In the genomic region with DNA sequence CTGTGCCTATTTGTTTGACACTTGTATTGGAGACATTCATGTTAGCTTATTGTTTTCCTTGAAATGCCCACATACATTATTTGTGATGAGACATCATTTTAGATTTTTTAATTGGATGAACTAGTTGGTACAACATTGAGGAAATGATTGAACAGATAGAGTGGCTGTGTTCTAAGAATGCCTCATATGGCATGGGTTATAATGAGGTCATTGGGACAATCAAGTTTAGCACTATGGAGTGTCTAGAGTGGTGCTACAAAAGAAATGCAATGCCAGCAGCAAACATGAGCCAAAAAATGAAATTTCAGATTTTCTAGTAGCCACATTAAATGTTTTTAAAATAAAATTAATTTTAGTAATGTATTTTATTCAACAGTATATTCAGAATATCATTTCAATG, we compare ENCODE assay signal across 2 cellular contexts.
TF ChIP-seq lines count a peak whose summit lies in the region.

No MANE protein-coding gene starts in this region.

TF ChIP-seq in HEK293, 187 proteins besides CTCF, POLR2A, EP300 and RAD21 (continued from another document):
- peak; percentile 68; the same call in 1 of the 2 replicates for TF ChIP-seq ATF2 (tag by site-specific recombination; IDR thresholded peaks at IDR 0.05; ENCODE audit: low read depth)

TF ChIP-seq in GM12878, 131 proteins besides CTCF, POLR2A, EP300 and RAD21 (continued from another document):
- TF ChIP-seq, protein P1, sequence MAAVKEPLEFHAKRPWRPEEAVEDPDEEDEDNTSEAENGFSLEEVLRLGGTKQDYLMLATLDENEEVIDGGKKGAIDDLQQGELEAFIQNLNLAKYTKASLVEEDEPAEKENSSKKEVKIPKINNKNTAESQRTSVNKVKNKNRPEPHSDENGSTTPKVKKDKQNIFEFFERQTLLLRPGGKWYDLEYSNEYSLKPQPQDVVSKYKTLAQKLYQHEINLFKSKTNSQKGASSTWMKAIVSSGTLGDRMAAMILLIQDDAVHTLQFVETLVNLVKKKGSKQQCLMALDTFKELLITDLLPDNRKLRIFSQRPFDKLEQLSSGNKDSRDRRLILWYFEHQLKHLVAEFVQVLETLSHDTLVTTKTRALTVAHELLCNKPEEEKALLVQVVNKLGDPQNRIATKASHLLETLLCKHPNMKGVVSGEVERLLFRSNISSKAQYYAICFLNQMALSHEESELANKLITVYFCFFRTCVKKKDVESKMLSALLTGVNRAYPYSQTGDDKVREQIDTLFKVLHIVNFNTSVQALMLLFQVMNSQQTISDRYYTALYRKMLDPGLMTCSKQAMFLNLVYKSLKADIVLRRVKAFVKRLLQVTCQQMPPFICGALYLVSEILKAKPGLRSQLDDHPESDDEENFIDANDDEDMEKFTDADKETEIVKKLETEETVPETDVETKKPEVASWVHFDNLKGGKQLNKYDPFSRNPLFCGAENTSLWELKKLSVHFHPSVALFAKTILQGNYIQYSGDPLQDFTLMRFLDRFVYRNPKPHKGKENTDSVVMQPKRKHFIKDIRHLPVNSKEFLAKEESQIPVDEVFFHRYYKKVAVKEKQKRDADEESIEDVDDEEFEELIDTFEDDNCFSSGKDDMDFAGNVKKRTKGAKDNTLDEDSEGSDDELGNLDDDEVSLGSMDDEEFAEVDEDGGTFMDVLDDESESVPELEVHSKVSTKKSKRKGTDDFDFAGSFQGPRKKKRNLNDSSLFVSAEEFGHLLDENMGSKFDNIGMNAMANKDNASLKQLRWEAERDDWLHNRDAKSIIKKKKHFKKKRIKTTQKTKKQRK (IDR thresholded peaks at IDR 0.05; ENCODE audit: low read depth, low read length) = no peak
